In the genomic region with DNA sequence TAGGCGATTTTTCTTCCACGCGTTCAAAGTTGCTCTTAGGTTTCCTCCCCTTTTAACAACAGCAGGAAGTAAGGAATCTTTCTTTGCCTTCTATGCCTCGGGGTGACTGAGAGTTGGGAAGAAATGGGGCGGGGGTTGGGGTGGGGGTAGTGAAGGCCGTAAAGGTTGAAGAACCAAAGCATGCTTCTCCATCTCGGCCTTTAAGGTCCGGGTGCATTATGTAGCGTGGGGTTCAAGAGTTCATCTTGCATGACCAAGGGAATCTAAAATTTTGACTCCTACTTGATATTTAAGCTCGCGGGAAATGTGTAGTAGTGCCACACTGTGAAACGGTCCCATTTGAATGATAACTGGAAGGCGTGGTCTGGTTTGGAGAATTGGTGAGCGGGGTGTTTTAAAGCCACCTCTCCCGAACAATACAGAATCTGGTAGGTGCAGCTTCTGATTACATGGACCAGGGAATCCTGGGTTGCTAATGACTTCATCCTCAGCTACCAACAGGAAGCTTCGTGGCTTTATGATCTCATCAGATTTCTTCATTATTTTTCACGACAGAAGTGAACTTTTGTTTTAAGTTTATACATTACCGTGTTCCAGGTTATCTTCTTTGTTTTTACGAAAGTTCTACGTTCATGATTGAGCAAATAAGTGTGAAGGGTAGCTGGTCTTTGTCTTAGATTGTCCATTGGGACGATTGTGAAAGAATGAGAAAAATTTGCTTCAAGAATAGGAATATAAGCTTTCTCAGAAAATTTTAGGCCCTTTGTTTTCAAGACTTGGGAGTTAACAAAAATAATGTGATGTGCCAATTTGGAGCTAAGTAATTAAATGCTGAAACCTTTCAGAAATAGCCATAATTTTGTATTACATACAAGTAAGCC, we compare ENCODE assay signal across 8 cellular contexts. TPM values are rescaled to one million over a fixed set of nuclear protein-coding genes. Genes with fewer than 3 reads are reported as not detected.
DNase-seq lines count a peak whose midpoint lies in the region; ATAC-seq and TF ChIP-seq lines count a peak whose summit lies in the region.

No MANE protein-coding gene starts in this region.

- no peaks in the 10 kb centered on the region for H3K4me1 ChIP-seq in BE2C
- peaks cover 13% of the 10 kb centered on the region for H3K4me1 ChIP-seq in effector memory CD4-positive, alpha-beta T cell (ENCODE audit: control insufficient read depth, insufficient read depth, low read length, poor library complexity, severe bottlenecking)
- peaks cover 7% of the 10 kb centered on the region for H3K4me1 ChIP-seq in stomach smooth muscle (ENCODE audit: control insufficient read depth, insufficient read depth, low read length)

- peak overlapping the region; percentile 54 to 79 for H3K9ac ChIP-seq in stomach smooth muscle (ENCODE audit: low read length in 2 of 2)

- TF ChIP-seq POLR2A in GM19099 (IDR thresholded peaks at IDR 0.05; ENCODE audit: extremely low read depth, insufficient read length, low read depth) (peak; percentile 17), lower leg skin (IDR thresholded peaks at IDR 0.05) (no peak)

- peak overlapping the region; percentile 81 for H3K27ac Mint-ChIP-seq in T-helper 1 cell treated with Interleukin-12 subunit alpha and Interleukin-12 subunit beta and Interleukin-4 antibody, amounts not matched to agents 30 μg/mL and 1 μg/mL, for 36 hours

- intact Hi-C loops in lower leg skin (cut with DNase I; ENCODE audit: low total_unique reads) = no loop called here

- H3K36me3 Mint-ChIP-seq in T-helper 1 cell treated with Interleukin-12 subunit alpha and Interleukin-12 subunit beta and Interleukin-4 antibody, amounts not matched to agents 30 μg/mL and 1 μg/mL, for 36 hours (ENCODE audit: low read depth) = peaks cover 3% of the 10 kb centered on the region

- peak overlapping the region; percentile 94 for H3K4me3 Mint-ChIP-seq in T-helper 1 cell treated with Interleukin-12 subunit alpha and Interleukin-12 subunit beta and Interleukin-4 antibody, amounts not matched to agents 30 μg/mL and 1 μg/mL, for 36 hours

- H3K4me3 ChIP-seq in BE2C (ENCODE audit: low read depth, low read length) = peak overlapping the region; percentile 75
- peak overlapping the region; percentile 92 for H3K4me3 ChIP-seq in effector memory CD4-positive, alpha-beta T cell (ENCODE audit: insufficient read depth, low read depth, low read length, poor library complexity, severe bottlenecking)
- peak overlapping the region; percentile 86 for H3K4me3 ChIP-seq in lower leg skin (ENCODE audit: low read depth, poor library complexity, severe bottlenecking)
- peak overlapping the region; percentile 68 to 89 for H3K4me3 ChIP-seq in stomach smooth muscle (ENCODE audit: low read length in 2 of 2)

- no peak for ATAC-seq in HG02885 (IDR thresholded peaks at IDR 0.05; ENCODE audit: poor library complexity, unreplicated experiment)

- H3K27me3 ChIP-seq in BE2C (no peaks in the 10 kb centered on the region), stomach smooth muscle (ENCODE audit: control insufficient read depth in 1 of 2, insufficient read depth in 2 of 2, low read length in 2 of 2) (no peaks in the 10 kb centered on the region)
- no peaks in the 10 kb centered on the region for H3K27me3 ChIP-seq in effector memory CD4-positive, alpha-beta T cell (replicated peaks; ENCODE audit: control insufficient read depth, insufficient read depth, low read length, poor library complexity, severe bottlenecking)

- no peaks in the 10 kb centered on the region for H3K9me3 Mint-ChIP-seq in T-helper 1 cell treated with Interleukin-12 subunit alpha and Interleukin-12 subunit beta and Interleukin-4 antibody, amounts not matched to agents 30 μg/mL and 1 μg/mL, for 36 hours

- TF ChIP-seq CTCF in BE2C (IDR thresholded peaks at IDR 0.05; ENCODE audit: low read depth, low read length) (no peak), lower leg skin (IDR thresholded peaks at IDR 0.05) (no peak)

- 3% methylated on average over 21 of the region's 21 CpGs for WGBS in lower leg skin, 2 donors

- H3K36me3 ChIP-seq in BE2C (no peaks in the 10 kb centered on the region), stomach smooth muscle (ENCODE audit: control insufficient read depth in 2 of 2, insufficient read depth in 2 of 2, low read length in 2 of 2) (peaks cover 0 to 2% of the 10 kb centered on the region in 2 donors)
- H3K36me3 ChIP-seq in effector memory CD4-positive, alpha-beta T cell (ENCODE audit: control insufficient read depth, insufficient read depth, low read length) = no peaks in the 10 kb centered on the region

- peaks cover 20% of the 10 kb centered on the region for H3K27me3 Mint-ChIP-seq in T-helper 1 cell treated with Interleukin-12 subunit alpha and Interleukin-12 subunit beta and Interleukin-4 antibody, amounts not matched to agents 30 μg/mL and 1 μg/mL, for 36 hours (ENCODE audit: low read depth)

- peak; percentile 13 for DNase-seq in BE2C
- DNase-seq in NCI-H1694 (lab: John Stamatoyannopoulos, UW) = peak; percentile 91
- peak in 1 of 3 donors; percentile 42 for DNase-seq in effector memory CD4-positive, alpha-beta T cell
- DNase-seq in lower leg skin (ENCODE audit: low spot score in 2 of 2) = peak; percentile 29 to 67

- no peaks in the 10 kb centered on the region for H3K9me3 ChIP-seq in BE2C
- no peaks in the 10 kb centered on the region for H3K9me3 ChIP-seq in effector memory CD4-positive, alpha-beta T cell (ENCODE audit: control insufficient read depth, low read length)
- no peaks in the 10 kb centered on the region for H3K9me3 ChIP-seq in stomach smooth muscle (ENCODE audit: control insufficient read depth in 2 of 2, low read length in 2 of 2)

- H3K4me1 Mint-ChIP-seq in T-helper 1 cell treated with Interleukin-12 subunit alpha and Interleukin-12 subunit beta and Interleukin-4 antibody, amounts not matched to agents 30 μg/mL and 1 μg/mL, for 36 hours (ENCODE audit: low read depth) = peaks cover 31% of the 10 kb centered on the region

- peak overlapping the region; percentile 43 for H3K27ac ChIP-seq in effector memory CD4-positive, alpha-beta T cell (ENCODE audit: insufficient read depth, low read length, poor library complexity, severe bottlenecking)
- H3K27ac ChIP-seq in stomach smooth muscle (ENCODE audit: low read length) = peak overlapping the region; percentile 20

RNA-seq across cellular contexts. Expression of a gene that starts 1.6 kb away (rescaled TPM):
- 6.2 TPM for polyA plus RNA-seq in BE2C (2012; ENCODE audit: insufficient read depth, insufficient read length, low read depth)
- 10 to 100 TPM; 27.8 to 34.2 (median 32.1) TPM for total RNA-seq in lower leg skin
